ENCODE assay signal across 14 cellular contexts in genomic region chr17:40327244-40327666, GRCh38. TPM values are rescaled to one million over a fixed set of nuclear protein-coding genes. Genes with fewer than 3 reads are reported as not detected.
DNase-seq lines count a peak whose midpoint lies in the region; ATAC-seq, FAIRE-seq and TF ChIP-seq lines count a peak whose summit lies in the region.
"Had no signal": no experiment of that assay in that cellular context is flagged by ENCODE, and none has a peak within 500 bp of the region (broad histone marks: within the 10 kb centered on the region; RNA-seq: fewer than 3 reads in every experiment).

No MANE protein-coding gene starts in this region.

- no peak for ATAC-seq in activated naive CD4-positive, alpha-beta T cell treated with anti-CD3 and anti-CD28 coated beads, Interleukin-2, amount 50 U/mL, for 72 hours
- ATAC-seq in lower lobe of right lung (no peak), thoracic aorta (ENCODE audit: insufficient number of reproducible peaks, low FRiP score, low read depth) (no peak)

- peaks cover 25% of the 10 kb centered on the region for H3K36me3 Mint-ChIP-seq in activated T-cell treated with anti-CD3 and anti-CD28 coated beads, Interleukin-2, amount 50 U/mL, for 24 hours (ENCODE audit: low read depth)
- peaks cover 0 to 9% of the 10 kb centered on the region in 2 donors for H3K36me3 Mint-ChIP-seq in activated naive CD4-positive, alpha-beta T cell treated with anti-CD3 and anti-CD28 coated beads, Interleukin-2, amount 50 U/mL, for 72 hours

- no peaks in the 10 kb centered on the region for H3K27me3 Mint-ChIP-seq in activated T-cell treated with anti-CD3 and anti-CD28 coated beads, Interleukin-2, amount 50 U/mL, for 24 hours

- H3K4me3 ChIP-seq in lower lobe of right lung (no peak overlapping the region), thoracic aorta (peak overlapping the region; percentile 29)

- intact Hi-C loops in lower lobe of right lung (cut with DNase I) = no loop called here

- H3K9me3 ChIP-seq in lower lobe of right lung (no peaks in the 10 kb centered on the region), thoracic aorta (no peaks in the 10 kb centered on the region)

- H3K27me3 ChIP-seq in lower lobe of right lung (ENCODE audit: low read depth) = no peaks in the 10 kb centered on the region
- H3K27me3 ChIP-seq in thoracic aorta (replicated peaks; ENCODE audit: insufficient read depth) = no peaks in the 10 kb centered on the region

- peak overlapping the region; percentile 70 for H3K4me3 Mint-ChIP-seq in activated T-cell treated with anti-CD3 and anti-CD28 coated beads, Interleukin-2, amount 50 U/mL, for 24 hours

- H3K9me3 Mint-ChIP-seq in activated T-cell treated with anti-CD3 and anti-CD28 coated beads, Interleukin-2, amount 50 U/mL, for 24 hours = no peaks in the 10 kb centered on the region
- H3K9me3 Mint-ChIP-seq in activated naive CD4-positive, alpha-beta T cell treated with anti-CD3 and anti-CD28 coated beads, Interleukin-2, amount 50 U/mL, for 72 hours = no peaks in the 10 kb centered on the region

- peaks cover 89% of the 10 kb centered on the region for H3K4me1 Mint-ChIP-seq in activated T-cell treated with anti-CD3 and anti-CD28 coated beads, Interleukin-2, amount 50 U/mL, for 24 hours (ENCODE audit: low read depth)

- DNase-seq in activated T-cell treated with anti-CD3 and anti-CD28 coated beads, Interleukin-2, amount 50 U/mL, for 24 hours = no peak
- DNase-seq in activated T-cell treated with anti-CD3 and anti-CD28 coated beads, Interleukin-2, amount 50 U/mL, for 48 hours = no peak
- DNase-seq in activated naive CD4-positive, alpha-beta T cell treated with anti-CD3 and anti-CD28 coated beads, Interleukin-2, amount 50 U/mL, for 72 hours (ENCODE audit: low spot score in 2 of 2) = peak in 1 of 2 donors; percentile 55
- no peak for DNase-seq in lower lobe of right lung
- no peak for DNase-seq in thoracic aorta (ENCODE audit: low spot score)
- DNase-seq in midbrain (lab: John Stamatoyannopoulos, UW) = no peak
- no peak for DNase-seq in urothelium cell line (ENCODE audit: low spot score)
- no peak for DNase-seq in Kasumi-1 (lab: John Stamatoyannopoulos, UW)
- DNase-seq: ACHN; activated CD8-positive, alpha-beta memory T cell treated with anti-CD3 and anti-CD28 coated beads for 24 hours; cortex of kidney; NCI-H2171; nucleus accumbens; SHP77 treated with DMSO at 0.1 percent for 48 hours had no signal

- peak overlapping the region; percentile 100 for H3K27ac Mint-ChIP-seq in activated T-cell treated with anti-CD3 and anti-CD28 coated beads, Interleukin-2, amount 50 U/mL, for 24 hours
- H3K27ac Mint-ChIP-seq in activated naive CD4-positive, alpha-beta T cell treated with anti-CD3 and anti-CD28 coated beads, Interleukin-2, amount 50 U/mL, for 72 hours = peak overlapping the region; percentile 22 to 99

- no peak for FAIRE-seq in urothelium cell line (lab: Jason Lieb, UNC)

- H3K36me3 ChIP-seq in lower lobe of right lung (peaks cover 14% of the 10 kb centered on the region), thoracic aorta (no peaks in the 10 kb centered on the region)

- TF ChIP-seq CTCF in lower lobe of right lung (IDR thresholded peaks at IDR 0.05) (no peak), thoracic aorta (IDR thresholded peaks at IDR 0.05) (no peak)

- H3K4me1 ChIP-seq in lower lobe of right lung (peaks cover 99% of the 10 kb centered on the region), thoracic aorta (ENCODE audit: control insufficient read depth in 1 of 2, low read depth in 2 of 2) (peaks cover 85 to 99% of the 10 kb centered on the region in 2 donors)

- peak overlapping the region; percentile 96 for H3K27ac ChIP-seq in lower lobe of right lung
- peak overlapping the region; percentile 60 to 67 for H3K27ac ChIP-seq in thoracic aorta

RNA-seq across cellular contexts. Expression of gene RARA, which starts 18.3 kb away (rescaled TPM):
- 10 to 100 TPM; 21.0 to 23.0 TPM for total RNA-seq in activated naive CD4-positive, alpha-beta T cell treated with anti-CD3 and anti-CD28 coated beads, Interleukin-2, amount 50 U/mL, for 72 hours
- total RNA-seq in lower lobe of right lung (82.6 TPM), thoracic aorta (10 to 100 TPM; 46.8 to 73.4 TPM)

RNA-seq across cellular contexts. Expression of gene GJD3, which starts 37.3 kb away (rescaled TPM):
- not detected for total RNA-seq in activated naive CD4-positive, alpha-beta T cell treated with anti-CD3 and anti-CD28 coated beads, Interleukin-2, amount 50 U/mL, for 72 hours
- total RNA-seq in lower lobe of right lung = 3.1 TPM
- 1 to 10 TPM in 1 of 2 donors, not detected in 1; 1.5 TPM for total RNA-seq in thoracic aorta

RNA-seq across cellular contexts. Expression of gene CDC6, which starts 39.6 kb away (rescaled TPM):
- total RNA-seq in activated naive CD4-positive, alpha-beta T cell treated with anti-CD3 and anti-CD28 coated beads, Interleukin-2, amount 50 U/mL, for 72 hours = 10 to 100 TPM; 81.8 to 86.7 TPM
- 2.3 TPM for total RNA-seq in lower lobe of right lung
- 1 to 10 TPM in 1 of 2 donors, under 1 TPM in 1; 0.71 to 6.8 TPM for total RNA-seq in thoracic aorta

Comparison
In these comparisons a context has a peak if more than half of its experiments do, and no peak if none do; other contexts are left out.
1. RNA of gene CDC6, which starts 39.6 kb away (total RNA-seq): 81.8 to 86.7 TPM in activated naive CD4-positive, alpha-beta T cell treated with anti-CD3 and anti-CD28 coated beads, Interleukin-2, amount 50 U/mL, for 72 hours; 0.71 to 6.8 TPM in thoracic aorta and 2.3 TPM in lower lobe of right lung (single experiment); every median in the first group is over 10 times any median in the second.